In genomic region chr6:43743682-43744381, GRCh38 we compare ENCODE assay signal across 29 cellular contexts. TPM values are rescaled to one million over a fixed set of nuclear protein-coding genes. Genes with fewer than 3 reads are reported as not detected.
DNase-seq lines count a peak whose midpoint lies in the region; ATAC-seq, FAIRE-seq and TF ChIP-seq lines count a peak whose summit lies in the region.
"Had no signal": no experiment of that assay in that cellular context is flagged by ENCODE, and none has a peak within 500 bp of the region (broad histone marks: within the 10 kb centered on the region; RNA-seq: fewer than 3 reads in every experiment).

No MANE protein-coding gene starts in this region.

- H3K9ac ChIP-seq in HepG2 (ENCODE audit: insufficient read depth, low read depth, low read length) = no peak overlapping the region

- CTCF ChIA-PET in HepG2 (lab: Yijun Ruan, JAX; ENCODE audit: low intra/inter-chr PET ratio, low total read pairs) = no interaction called here
- CTCF ChIA-PET in CD8-positive, alpha-beta memory T cell (lab: Charles Lee) = interaction anchor here (1.3 kb wide), 1 partner anchor 25 kb away, joined by 3 read pairs; no protein-coding TSS in a partner anchor

- no peak for TF ChIP-seq CTCF in HepG2 (CRISPR knock-in tag; IDR thresholded peaks at IDR 0.05)

- WGBS in HepG2 (ENCODE audit: low lambda C conversion rate) = 54% methylated on average over 5 of the region's 5 CpGs

- peak; percentile 23 for FAIRE-seq in HepG2 (lab: Jason Lieb, UNC)
- FAIRE-seq: A204.1, TTC549, urothelium cell line had no signal

- TF ChIP-seq EP300 in HepG2 (IDR thresholded peaks at IDR 0.05; ENCODE audit: low read depth in 2 of 2, low read length in 2 of 2) (no peak), HepG2 (CRISPR knock-in tag; IDR thresholded peaks at IDR 0.05; ENCODE audit: borderline replicate concordance) (no peak)

- peak overlapping the region; percentile 4; the same call in 1 of the 2 replicates for H3K4me2 ChIP-seq in HepG2 (ENCODE audit: low read depth, low read length)

- POLR2A ChIA-PET in HepG2 (lab: Yijun Ruan, JAX) = interaction anchor here (1.4 to 4.8 kb wide), 2 partner anchors 25 to 183 kb away, joined by 5 to 17 read pairs; partner anchors contain the start of gene VEGFA
- POLR2A ChIA-PET in naive thymus-derived CD8-positive, alpha-beta T cell (lab: Charles Lee) = no interaction called here
- POLR2A ChIA-PET in CD8-positive, alpha-beta memory T cell (lab: Charles Lee) = no interaction called here

- H3K27me3 Mint-ChIP-seq in activated naive CD4-positive, alpha-beta T cell treated with anti-CD3 and anti-CD28 coated beads, Interleukin-2, amount 50 U/mL, for 24 hours = peaks cover 2% of the 10 kb centered on the region
- peaks cover 23% of the 10 kb centered on the region for H3K27me3 Mint-ChIP-seq in central memory CD8-positive, alpha-beta T cell
- H3K27me3 Mint-ChIP-seq in naive thymus-derived CD8-positive, alpha-beta T cell = peaks cover 3 to 16% (median 11%) of the 10 kb centered on the region in 5 donors
- peaks cover 8 to 35% of the 10 kb centered on the region in 2 donors for H3K27me3 Mint-ChIP-seq in CD8-positive, alpha-beta memory T cell

- no peak for TF ChIP-seq POLR2A in HepG2 (IDR thresholded peaks at IDR 0.05; ENCODE audit: insufficient read depth in 1 of 2, low read depth in 2 of 2, low read length in 2 of 2)

- no peaks in the 10 kb centered on the region for H3K4me1 Mint-ChIP-seq in activated naive CD4-positive, alpha-beta T cell treated with anti-CD3 and anti-CD28 coated beads, Interleukin-2, amount 50 U/mL, for 24 hours
- H3K4me1 Mint-ChIP-seq in central memory CD8-positive, alpha-beta T cell = no peaks in the 10 kb centered on the region
- H3K4me1 Mint-ChIP-seq in stimulated activated effector memory CD8-positive, alpha-beta T cell treated with anti-CD3 and anti-CD28 coated beads, Interleukin-12 subunit alpha, Interleukin-12 subunit beta, amount 100 ng/mL, for 72 hours = no peaks in the 10 kb centered on the region
- H3K4me1 Mint-ChIP-seq in naive thymus-derived CD8-positive, alpha-beta T cell = no peaks in the 10 kb centered on the region
- no peaks in the 10 kb centered on the region for H3K4me1 Mint-ChIP-seq in CD8-positive, alpha-beta memory T cell
- H3K4me1 Mint-ChIP-seq: immature natural killer cell had no signal

- H3K4me1 ChIP-seq in HepG2 (ENCODE audit: insufficient read depth, low read length) = peaks cover 74% of the 10 kb centered on the region
- H3K4me1 ChIP-seq in CD8-positive, alpha-beta memory T cell (ENCODE audit: insufficient read depth, low read length) = no peaks in the 10 kb centered on the region
- H3K4me1 ChIP-seq: body of pancreas had no signal

- no peaks in the 10 kb centered on the region for H3K9me3 Mint-ChIP-seq in activated naive CD4-positive, alpha-beta T cell treated with anti-CD3 and anti-CD28 coated beads, Interleukin-2, amount 50 U/mL, for 24 hours
- no peaks in the 10 kb centered on the region for H3K9me3 Mint-ChIP-seq in central memory CD8-positive, alpha-beta T cell
- H3K9me3 Mint-ChIP-seq in stimulated activated effector memory CD8-positive, alpha-beta T cell treated with anti-CD3 and anti-CD28 coated beads, Interleukin-12 subunit alpha, Interleukin-12 subunit beta, amount 100 ng/mL, for 72 hours = no peaks in the 10 kb centered on the region
- no peaks in the 10 kb centered on the region for H3K9me3 Mint-ChIP-seq in naive thymus-derived CD8-positive, alpha-beta T cell
- H3K9me3 Mint-ChIP-seq in CD8-positive, alpha-beta memory T cell = no peaks in the 10 kb centered on the region
- H3K9me3 Mint-ChIP-seq: immature natural killer cell; natural killer cell treated with Interleukin-12 subunit alpha and Interleukin-12 subunit beta and Interleukin-15 and Interleukin-18, amount 100 ng/mL, for 72 hours had no signal

- no peak overlapping the region; a peak in 1 of 6 replicates for H3K4me3 ChIP-seq in HepG2 (replicated peaks in 1 of 3; ENCODE audit: insufficient read depth in 1 of 3, low read depth in 2 of 3, low read length in 3 of 3)
- H3K4me3 ChIP-seq in CD8-positive, alpha-beta memory T cell (ENCODE audit: low read length) = no peak overlapping the region
- H3K4me3 ChIP-seq: body of pancreas, left lung had no signal

- H3K79me2 ChIP-seq in HepG2 (ENCODE audit: insufficient read depth, low read length) = no peaks in the 10 kb centered on the region

- no peak overlapping the region for H3K27ac ChIP-seq in HepG2 (ENCODE audit: extremely low read length, insufficient read depth, low read length)
- no peak overlapping the region for H3K27ac ChIP-seq in CD8-positive, alpha-beta memory T cell (ENCODE audit: low read depth, low read length)
- H3K27ac ChIP-seq: body of pancreas, foreskin keratinocyte, left lung had no signal

- H3K4me3 Mint-ChIP-seq in activated naive CD4-positive, alpha-beta T cell treated with anti-CD3 and anti-CD28 coated beads, Interleukin-2, amount 50 U/mL, for 24 hours = no peak overlapping the region
- no peak overlapping the region for H3K4me3 Mint-ChIP-seq in central memory CD8-positive, alpha-beta T cell
- no peak overlapping the region for H3K4me3 Mint-ChIP-seq in stimulated activated effector memory CD8-positive, alpha-beta T cell treated with anti-CD3 and anti-CD28 coated beads, Interleukin-12 subunit alpha, Interleukin-12 subunit beta, amount 100 ng/mL, for 72 hours
- no peak overlapping the region for H3K4me3 Mint-ChIP-seq in naive thymus-derived CD8-positive, alpha-beta T cell
- H3K4me3 Mint-ChIP-seq in CD8-positive, alpha-beta memory T cell = no peak overlapping the region
- H3K4me3 Mint-ChIP-seq: immature natural killer cell; natural killer cell treated with Interleukin-12 subunit alpha and Interleukin-12 subunit beta and Interleukin-15 and Interleukin-18, amount 100 ng/mL, for 72 hours had no signal

- no peak for ATAC-seq in central memory CD8-positive, alpha-beta T cell (replicated peaks; ENCODE audit: extremely low read depth, poor library complexity, severe bottlenecking)
- ATAC-seq in HepG2 (peak; percentile 19; the same call in 2 of the 3 replicates), HG02798 (IDR thresholded peaks at IDR 0.05; ENCODE audit: poor library complexity, unreplicated experiment) (no peak)
- no peak for ATAC-seq in stimulated activated effector memory CD8-positive, alpha-beta T cell treated with anti-CD3 and anti-CD28 coated beads, Interleukin-12 subunit alpha, Interleukin-12 subunit beta, amount 100 ng/mL, for 72 hours
- ATAC-seq in naive thymus-derived CD8-positive, alpha-beta T cell = no peak
- ATAC-seq: body of pancreas; foreskin keratinocyte; left lung; natural killer cell treated with Interleukin-12 subunit alpha and Interleukin-12 subunit beta and Interleukin-15 and Interleukin-18, amount 100 ng/mL, for 72 hours had no signal

- no peak for TF ChIP-seq RAD21 in HepG2 (CRISPR knock-in tag; IDR thresholded peaks at IDR 0.05)

- peaks cover 3 to 57% of the 10 kb centered on the region in 2 experiments for H3K27me3 ChIP-seq in HepG2 (ENCODE audit: control insufficient read depth in 1 of 2, insufficient read depth in 2 of 2, low read length in 2 of 2)
- no peaks in the 10 kb centered on the region for H3K27me3 ChIP-seq in CD8-positive, alpha-beta memory T cell (ENCODE audit: insufficient read depth, low read length, poor library complexity, severe bottlenecking)
- H3K27me3 ChIP-seq: body of pancreas, foreskin keratinocyte, left lung had no signal

- H3K27ac Mint-ChIP-seq in activated naive CD4-positive, alpha-beta T cell treated with anti-CD3 and anti-CD28 coated beads, Interleukin-2, amount 50 U/mL, for 24 hours = peak overlapping the region; percentile 8
- peak overlapping the region; percentile 25 for H3K27ac Mint-ChIP-seq in central memory CD8-positive, alpha-beta T cell (ENCODE audit: low read depth)
- peak overlapping the region; percentile 11 for H3K27ac Mint-ChIP-seq in stimulated activated effector memory CD8-positive, alpha-beta T cell treated with anti-CD3 and anti-CD28 coated beads, Interleukin-12 subunit alpha, Interleukin-12 subunit beta, amount 100 ng/mL, for 72 hours
- no peak overlapping the region for H3K27ac Mint-ChIP-seq in naive thymus-derived CD8-positive, alpha-beta T cell
- peak overlapping the region in 2 of 8 donors; percentile 30 to 82 for H3K27ac Mint-ChIP-seq in CD8-positive, alpha-beta memory T cell
- H3K27ac Mint-ChIP-seq: immature natural killer cell; natural killer cell treated with Interleukin-12 subunit alpha and Interleukin-12 subunit beta and Interleukin-15 and Interleukin-18, amount 100 ng/mL, for 72 hours had no signal

- no peak for DNase-seq in activated naive CD4-positive, alpha-beta T cell treated with anti-CD3 and anti-CD28 coated beads, Interleukin-2, amount 50 U/mL, for 16 hours
- no peak for DNase-seq in central memory CD8-positive, alpha-beta T cell (ENCODE audit: low spot score in 2 of 2)
- DNase-seq in HepG2 (ENCODE audit: low spot score) = peak; percentile 47
- DNase-seq in stimulated activated effector memory CD8-positive, alpha-beta T cell treated with anti-CD3 and anti-CD28 coated beads, Interleukin-12 subunit alpha, Interleukin-12 subunit beta, amount 100 ng/mL, for 72 hours (ENCODE audit: low spot score in 2 of 2) = no peak
- DNase-seq in naive thymus-derived CD8-positive, alpha-beta T cell = no peak
- DNase-seq in CD8-positive, alpha-beta memory T cell = no peak
- DNase-seq: activated CD4-positive, alpha-beta T cell treated with anti-CD3 and anti-CD28 coated beads for 1 hour; body of pancreas; DMS53; effector memory CD4-positive, alpha-beta T cell; foreskin keratinocyte; GDM1; hippocampal formation; immature natural killer cell; KG1; midbrain; MM.1S; NCI-H1417; NCI-H2081 treated with DMSO at 0.1 percent for 48 hours; NCI-H446 treated with DMSO at 0.1 percent for 48 hours; SHP77 treated with DMSO at 0.1 percent for 48 hours; SW 1271 had no signal

- in situ Hi-C loops in HepG2 (cut with HindIII; ENCODE audit: extremely low pct_ligation_motif_present, low pct_unique_long_range_greater_than_20kb) = no loop called here

- H3K36me3 Mint-ChIP-seq in activated naive CD4-positive, alpha-beta T cell treated with anti-CD3 and anti-CD28 coated beads, Interleukin-2, amount 50 U/mL, for 24 hours = no peaks in the 10 kb centered on the region
- H3K36me3 Mint-ChIP-seq in central memory CD8-positive, alpha-beta T cell (ENCODE audit: insufficient read depth) = peaks cover 2% of the 10 kb centered on the region
- H3K36me3 Mint-ChIP-seq in stimulated activated effector memory CD8-positive, alpha-beta T cell treated with anti-CD3 and anti-CD28 coated beads, Interleukin-12 subunit alpha, Interleukin-12 subunit beta, amount 100 ng/mL, for 72 hours = no peaks in the 10 kb centered on the region
- no peaks in the 10 kb centered on the region for H3K36me3 Mint-ChIP-seq in naive thymus-derived CD8-positive, alpha-beta T cell
- H3K36me3 Mint-ChIP-seq in CD8-positive, alpha-beta memory T cell = no peaks in the 10 kb centered on the region
- H3K36me3 Mint-ChIP-seq: immature natural killer cell; natural killer cell treated with Interleukin-12 subunit alpha and Interleukin-12 subunit beta and Interleukin-15 and Interleukin-18, amount 100 ng/mL, for 72 hours had no signal

- H3K36me3 ChIP-seq in HepG2 (replicated peaks in 1 of 2; ENCODE audit: control insufficient read depth in 1 of 2, insufficient read depth in 2 of 2, low read length in 2 of 2) = no peaks in the 10 kb centered on the region
- H3K36me3 ChIP-seq in CD8-positive, alpha-beta memory T cell (ENCODE audit: insufficient read depth, low read length) = no peaks in the 10 kb centered on the region
- H3K36me3 ChIP-seq: left lung had no signal

- intact Hi-C loops in HepG2 (cut with micrococcal nuclease; ENCODE audit: unreplicated experiment) = no loop called here

- no peaks in the 10 kb centered on the region for H3K9me3 ChIP-seq in HepG2 (ENCODE audit: low read length)
- no peaks in the 10 kb centered on the region for H3K9me3 ChIP-seq in CD8-positive, alpha-beta memory T cell (ENCODE audit: low read length)
- H3K9me3 ChIP-seq: body of pancreas, left lung had no signal

- no peak overlapping the region for H2AFZ ChIP-seq in HepG2 (ENCODE audit: low read length)

- no TSS peak for BruUV-seq in HepG2 (replicated peaks; lab: Mats Ljungman, UMichigan)

- no peaks in the 10 kb centered on the region for H4K20me1 ChIP-seq in HepG2 (ENCODE audit: insufficient read depth, low read length)

RNA-seq across cellular contexts. Expression of gene VEGFA, which starts 26.2 kb away (rescaled TPM):
- 34.1 and 68.1 TPM in 2 replicates for total RNA-seq in HepG2 (2016; rRNA removed; fragmentation: Illumina TruSeq; extraction: Trizol)
- 13.4 and 14.2 TPM in 2 replicates for total RNA-seq in HepG2 (2016; cell fraction: cytosol; rRNA removed; fragmentation: Illumina TruSeq; extraction: Trizol; ENCODE audit: low read depth)
- 26.8 and 72.7 TPM in 2 replicates for total RNA-seq in HepG2 (2016; cell fraction: insoluble cytoplasmic fraction; rRNA removed; fragmentation: Illumina TruSeq; extraction: Trizol)
- 33.1 and 34.4 TPM in 2 replicates for total RNA-seq in HepG2 (2016; cell fraction: membrane; rRNA removed; fragmentation: Illumina TruSeq; extraction: Trizol)
- total RNA-seq in HepG2 (2016; cell fraction: nucleus; rRNA removed; fragmentation: Illumina TruSeq; extraction: Trizol) = 81.5 and 95.8 TPM in 2 replicates
- polyA plus RNA-seq in HepG2 (2011; rRNA removed) = 629 and 1,104 TPM in 2 replicates
- polyA plus RNA-seq in HepG2 (2011; cell fraction: cytosol; rRNA removed) = 292 and 298 TPM in 2 replicates
- polyA plus RNA-seq in HepG2 (2011; cell fraction: nucleus; rRNA removed) = 3,652 and 4,474 TPM in 2 replicates
- 463 and 546 TPM in 2 replicates for polyA plus RNA-seq in HepG2 (2012)
- 9.2 and 10.7 TPM in 2 replicates for polyA plus RNA-seq in HepG2 (2016; cell fraction: cytosol; fragmentation: Illumina TruSeq; extraction: Trizol; ENCODE audit: low read depth)
- 34.1 and 41.6 TPM in 2 replicates for polyA plus RNA-seq in HepG2 (2016; cell fraction: insoluble cytoplasmic fraction; fragmentation: Illumina TruSeq; extraction: Trizol; ENCODE audit: low read depth)
- 24.8 and 25.3 TPM in 2 replicates for polyA plus RNA-seq in HepG2 (2016; cell fraction: membrane; fragmentation: Illumina TruSeq; extraction: Trizol; ENCODE audit: low read depth)
- 253 and 267 TPM in 2 replicates for polyA plus RNA-seq in HepG2 (2016; cell fraction: nucleus; fragmentation: Illumina TruSeq; extraction: Trizol; ENCODE audit: insufficient read depth, low read depth)
- polyA minus RNA-seq in HepG2 (2011; rRNA and poly(A)+ RNA removed; ENCODE audit: low replicate concordance) = 238 and 645 TPM in 2 replicates
- 122 and 136 TPM in 2 replicates for polyA minus RNA-seq in HepG2 (2011; cell fraction: cytosol; rRNA and poly(A)+ RNA removed)
- polyA minus RNA-seq in HepG2 (2011; cell fraction: nucleus; rRNA and poly(A)+ RNA removed) = 312 and 405 TPM in 2 replicates
- 1 to 10 TPM; 4.5 to 5.6 TPM for total RNA-seq in naive thymus-derived CD8-positive, alpha-beta T cell
- polyA plus RNA-seq in naive thymus-derived CD8-positive, alpha-beta T cell = not detected
- total RNA-seq in CD8-positive, alpha-beta memory T cell = 10 to 100 TPM; 16.4 to 17.5 TPM
- not detected for polyA plus RNA-seq in CD8-positive, alpha-beta memory T cell

RNA-seq across cellular contexts. Expression of gene MRPS18A, which starts 56.2 kb away (rescaled TPM):
- total RNA-seq in HepG2 (2016; rRNA removed; fragmentation: Illumina TruSeq; extraction: Trizol) = 89.1 and 100 TPM in 2 replicates
- total RNA-seq in HepG2 (2016; cell fraction: cytosol; rRNA removed; fragmentation: Illumina TruSeq; extraction: Trizol; ENCODE audit: low read depth) = 51.0 and 53.1 TPM in 2 replicates
- total RNA-seq in HepG2 (2016; cell fraction: insoluble cytoplasmic fraction; rRNA removed; fragmentation: Illumina TruSeq; extraction: Trizol) = 92.0 and 115 TPM in 2 replicates
- 52.2 and 52.5 TPM in 2 replicates for total RNA-seq in HepG2 (2016; cell fraction: membrane; rRNA removed; fragmentation: Illumina TruSeq; extraction: Trizol)
- total RNA-seq in HepG2 (2016; cell fraction: nucleus; rRNA removed; fragmentation: Illumina TruSeq; extraction: Trizol) = 44.5 and 50.5 TPM in 2 replicates
- polyA plus RNA-seq in HepG2 (2011; rRNA removed) = 87.8 and 102 TPM in 2 replicates
- 108 and 150 TPM in 2 replicates for polyA plus RNA-seq in HepG2 (2011; cell fraction: cytosol; rRNA removed)
- 43.7 and 43.9 TPM in 2 replicates for polyA plus RNA-seq in HepG2 (2011; cell fraction: nucleus; rRNA removed)
- 56.6 and 66.1 TPM in 2 replicates for polyA plus RNA-seq in HepG2 (2012)
- polyA plus RNA-seq in HepG2 (2016; cell fraction: cytosol; fragmentation: Illumina TruSeq; extraction: Trizol; ENCODE audit: low read depth) = 59.0 and 63.6 TPM in 2 replicates
- polyA plus RNA-seq in HepG2 (2016; cell fraction: insoluble cytoplasmic fraction; fragmentation: Illumina TruSeq; extraction: Trizol; ENCODE audit: low read depth) = 121 and 138 TPM in 2 replicates
- 49.5 and 50.7 TPM in 2 replicates for polyA plus RNA-seq in HepG2 (2016; cell fraction: membrane; fragmentation: Illumina TruSeq; extraction: Trizol; ENCODE audit: low read depth)
- polyA plus RNA-seq in HepG2 (2016; cell fraction: nucleus; fragmentation: Illumina TruSeq; extraction: Trizol; ENCODE audit: insufficient read depth, low read depth) = 49.3 and 56.1 TPM in 2 replicates
- polyA minus RNA-seq in HepG2 (2011; rRNA and poly(A)+ RNA removed; ENCODE audit: low replicate concordance) = 146 and 147 TPM in 2 replicates
- 32.4 and 35.6 TPM in 2 replicates for polyA minus RNA-seq in HepG2 (2011; cell fraction: cytosol; rRNA and poly(A)+ RNA removed)
- polyA minus RNA-seq in HepG2 (2011; cell fraction: nucleus; rRNA and poly(A)+ RNA removed) = 65.1 and 66.4 TPM in 2 replicates
- 10 to 100 TPM; 28.9 to 30.6 TPM for total RNA-seq in naive thymus-derived CD8-positive, alpha-beta T cell
- polyA plus RNA-seq in naive thymus-derived CD8-positive, alpha-beta T cell = 10 to 100 TPM; 53.1 to 63.1 (median 53.7) TPM
- 10 to 100 TPM; 60.4 to 60.6 TPM for total RNA-seq in CD8-positive, alpha-beta memory T cell
- polyA plus RNA-seq in CD8-positive, alpha-beta memory T cell = 65.2 TPM

Comparison
In these comparisons a context has a peak if more than half of its experiments do, and no peak if none do; other contexts are left out.
1. H3K27ac Mint-ChIP-seq: peak in activated naive CD4-positive, alpha-beta T cell treated with anti-CD3 and anti-CD28 coated beads, Interleukin-2, amount 50 U/mL, for 24 hours (single experiment), central memory CD8-positive, alpha-beta T cell (single experiment) and stimulated activated effector memory CD8-positive, alpha-beta T cell treated with anti-CD3 and anti-CD28 coated beads, Interleukin-12 subunit alpha, Interleukin-12 subunit beta, amount 100 ng/mL, for 72 hours (single experiment); none in naive thymus-derived CD8-positive, alpha-beta T cell (0 of 10).